8 cellular contexts compared by ENCODE assay signal in genomic region chr2:127081826-127082633, GRCh38. TPM values are rescaled to one million over a fixed set of nuclear protein-coding genes. Genes with fewer than 3 reads are reported as not detected.
DNase-seq lines count a peak whose midpoint lies in the region; ATAC-seq lines count a peak whose summit lies in the region.

No MANE protein-coding gene starts in this region.

- ATAC-seq in GM19397 (IDR thresholded peaks at IDR 0.05; ENCODE audit: unreplicated experiment) (peak; percentile 57), HG03460 (IDR thresholded peaks at IDR 0.05; ENCODE audit: unreplicated experiment) (peak; percentile 53)
- peak; percentile 68 to 69 for ATAC-seq in activated T-cell treated with anti-CD3 and anti-CD28 coated beads, Interleukin-2, amount 50 U/mL, for 72 hours (replicated peaks in 1 of 2)

- no peaks in the 10 kb centered on the region for H3K36me3 Mint-ChIP-seq in activated T-cell treated with anti-CD3 and anti-CD28 coated beads, Interleukin-2, amount 50 U/mL, for 72 hours (ENCODE audit: insufficient read depth in 2 of 2)
- H3K36me3 Mint-ChIP-seq in immature natural killer cell: no peaks in the 10 kb centered on the region

- peaks cover 87% of the 10 kb centered on the region for H3K4me1 Mint-ChIP-seq in activated T-cell treated with anti-CD3 and anti-CD28 coated beads, Interleukin-2, amount 50 U/mL, for 72 hours (ENCODE audit: low read depth)
- peaks cover 94 to 97% of the 10 kb centered on the region in 2 donors for H3K4me1 Mint-ChIP-seq in immature natural killer cell

- peak overlapping the region; percentile 94 for H3K27ac Mint-ChIP-seq in activated T-cell treated with anti-CD3 and anti-CD28 coated beads, Interleukin-2, amount 50 U/mL, for 72 hours
- peak overlapping the region; percentile 96 to 99 (median 98) for H3K27ac Mint-ChIP-seq in immature natural killer cell

- H3K27me3 Mint-ChIP-seq in activated T-cell treated with anti-CD3 and anti-CD28 coated beads, Interleukin-2, amount 50 U/mL, for 72 hours (ENCODE audit: low read depth): no peaks in the 10 kb centered on the region
- peaks cover 11 to 30% (median 26%) of the 10 kb centered on the region in 3 donors for H3K27me3 Mint-ChIP-seq in immature natural killer cell (ENCODE audit: low read depth in 3 of 3)

- DNase-seq in activated T-cell treated with anti-CD3 and anti-CD28 coated beads, Interleukin-2, amount 50 U/mL, for 72 hours: peak; percentile 86 to 88
- DNase-seq in immature natural killer cell (peak; percentile 90 to 91 (median 91)), NCI-H187 treated with DMSO at 0.1 percent for 48 hours (lab: John Stamatoyannopoulos, UW) (no peak), RKO (ENCODE audit: low spot score) (no peak), NCI-H345 treated with DMSO at 0.1 percent for 48 hours (lab: John Stamatoyannopoulos, UW; ENCODE audit: unreplicated experiment) (no peak)
- DNase-seq in stimulated activated CD4-positive, alpha-beta T cell treated with anti-CD3 and anti-CD28 coated beads, TNF-alpha, amount 100 ng/mL, for 1 hour (ENCODE audit: low read depth in 3 of 3, low spot score in 1 of 3): peak; percentile 36 to 52 (median 49)

- H3K4me3 Mint-ChIP-seq in activated T-cell treated with anti-CD3 and anti-CD28 coated beads, Interleukin-2, amount 50 U/mL, for 72 hours: peak overlapping the region; percentile 86 to 87
- peak overlapping the region; percentile 85 to 95 (median 90) for H3K4me3 Mint-ChIP-seq in immature natural killer cell

- no peaks in the 10 kb centered on the region for H3K9me3 Mint-ChIP-seq in activated T-cell treated with anti-CD3 and anti-CD28 coated beads, Interleukin-2, amount 50 U/mL, for 72 hours
- H3K9me3 Mint-ChIP-seq in immature natural killer cell: no peaks in the 10 kb centered on the region

RNA-seq across cellular contexts. Expression of gene BIN1, which starts 24.9 kb away (rescaled TPM):
- total RNA-seq in activated T-cell treated with anti-CD3 and anti-CD28 coated beads, Interleukin-2, amount 50 U/mL, for 72 hours: 100 to 1,000 TPM in 1 of 2 donors, 10 to 100 TPM in 1; 87.3 to 127 TPM
- polyA plus RNA-seq in immature natural killer cell: 100 to 1,000 TPM; 110 to 169 (median 167) TPM

Comparison
In these comparisons a context has a peak if more than half of its experiments do, and no peak if none do; other contexts are left out.
1. DNase-seq: peak in activated T-cell treated with anti-CD3 and anti-CD28 coated beads, Interleukin-2, amount 50 U/mL, for 72 hours (2 of 2), immature natural killer cell (3 of 3) and stimulated activated CD4-positive, alpha-beta T cell treated with anti-CD3 and anti-CD28 coated beads, TNF-alpha, amount 100 ng/mL, for 1 hour (3 of 3); none in NCI-H187 treated with DMSO at 0.1 percent for 48 hours (single experiment), RKO (single experiment) and NCI-H345 treated with DMSO at 0.1 percent for 48 hours (single experiment).
2. Peak in every context shown above with its lines, with median percentiles within 50 percentile points of each other: ATAC-seq.